Comparison of ENCODE assay signal across 29 cellular contexts in genomic region chr14:90393966-90394365, GRCh38.
"Had no signal": no experiment of that assay in that cellular context is flagged by ENCODE, and none has a peak within 500 bp of the region (broad histone marks: within the 10 kb centered on the region; RNA-seq: fewer than 3 reads in every experiment).

No MANE protein-coding gene starts in this region.

- H3K4me3 Mint-ChIP-seq: activated CD4-positive, alpha-beta memory T cell treated with anti-CD3 and anti-CD28 coated beads for 36 hours; activated CD4-positive, alpha-beta T cell treated with anti-CD3 and anti-CD28 coated beads for 36 hours; activated CD4-positive, alpha-beta T cell treated with anti-CD3 and anti-CD28 coated beads, Interleukin-2, amount 10 ng/mL, durations not matched to agents 24 days and 14 days; activated CD8-positive, alpha-beta memory T cell treated with anti-CD3 and anti-CD28 coated beads, Interleukin-2, amount 10 ng/mL, durations not matched to agents 7 days and 5 days; activated CD8-positive, alpha-beta T cell treated with anti-CD3 and anti-CD28 coated beads, Interleukin-2, amount 10 ng/mL, durations not matched to agents 7 days and 5 days; activated naive CD8-positive, alpha-beta T cell; activated T-helper 17 cell treated with anti-CD3 and anti-CD28 coated beads, Interleukin-2, amount 50 U/mL, for 72 hours; dendritic cell treated with granulocyte-macrophage colony-stimulating factor and Interleukin-4, amounts not matched to agents 40 ng/mL and 50 ng/mL, for 4 days; endodermal cell had no signal

- H3K27ac Mint-ChIP-seq: activated CD4-positive, alpha-beta memory T cell treated with anti-CD3 and anti-CD28 coated beads for 36 hours; activated CD4-positive, alpha-beta T cell treated with anti-CD3 and anti-CD28 coated beads for 36 hours; activated CD4-positive, alpha-beta T cell treated with anti-CD3 and anti-CD28 coated beads, Interleukin-2, amount 10 ng/mL, durations not matched to agents 24 days and 14 days; activated CD8-positive, alpha-beta memory T cell treated with anti-CD3 and anti-CD28 coated beads, Interleukin-2, amount 10 ng/mL, durations not matched to agents 7 days and 5 days; activated CD8-positive, alpha-beta T cell treated with anti-CD3 and anti-CD28 coated beads, Interleukin-2, amount 10 ng/mL, durations not matched to agents 7 days and 5 days; activated naive CD8-positive, alpha-beta T cell; activated T-helper 17 cell treated with anti-CD3 and anti-CD28 coated beads, Interleukin-2, amount 50 U/mL, for 72 hours; dendritic cell treated with granulocyte-macrophage colony-stimulating factor and Interleukin-4, amounts not matched to agents 40 ng/mL and 50 ng/mL, for 4 days; endodermal cell had no signal

- H3K9me3 Mint-ChIP-seq: activated CD4-positive, alpha-beta memory T cell treated with anti-CD3 and anti-CD28 coated beads for 36 hours; activated CD4-positive, alpha-beta T cell treated with anti-CD3 and anti-CD28 coated beads, Interleukin-2, amount 10 ng/mL, durations not matched to agents 24 days and 14 days; activated T-helper 17 cell treated with anti-CD3 and anti-CD28 coated beads, Interleukin-2, amount 50 U/mL, for 72 hours; dendritic cell treated with granulocyte-macrophage colony-stimulating factor and Interleukin-4, amounts not matched to agents 40 ng/mL and 50 ng/mL, for 4 days had no signal

- H3K36me3 ChIP-seq: heart left ventricle had no signal

- H3K27me3 Mint-ChIP-seq: activated CD4-positive, alpha-beta memory T cell treated with anti-CD3 and anti-CD28 coated beads for 36 hours; activated CD4-positive, alpha-beta T cell treated with anti-CD3 and anti-CD28 coated beads for 36 hours; activated CD4-positive, alpha-beta T cell treated with anti-CD3 and anti-CD28 coated beads, Interleukin-2, amount 10 ng/mL, durations not matched to agents 24 days and 14 days; activated CD8-positive, alpha-beta memory T cell treated with anti-CD3 and anti-CD28 coated beads, Interleukin-2, amount 10 ng/mL, durations not matched to agents 7 days and 5 days; activated naive CD8-positive, alpha-beta T cell; activated T-helper 17 cell treated with anti-CD3 and anti-CD28 coated beads, Interleukin-2, amount 50 U/mL, for 72 hours had no signal

- ATAC-seq: activated CD4-positive, alpha-beta T cell treated with anti-CD3 and anti-CD28 coated beads for 36 hours; activated CD8-positive, alpha-beta memory T cell treated with anti-CD3 and anti-CD28 coated beads, Interleukin-2, amount 10 ng/mL, durations not matched to agents 7 days and 5 days; activated CD8-positive, alpha-beta T cell treated with anti-CD3 and anti-CD28 coated beads, Interleukin-2, amount 10 ng/mL, durations not matched to agents 7 days and 5 days; activated T-helper 17 cell treated with anti-CD3 and anti-CD28 coated beads, Interleukin-2, amount 50 U/mL, for 72 hours; body of pancreas; esophagus mucosa; heart left ventricle had no signal

- H3K9me3 ChIP-seq: body of pancreas, heart left ventricle had no signal

- DNase-seq: activated CD4-positive, alpha-beta memory T cell treated with anti-CD3 and anti-CD28 coated beads for 36 hours; activated CD4-positive, alpha-beta T cell treated with anti-CD3 and anti-CD28 coated beads for 36 hours; activated CD4-positive, alpha-beta T cell treated with anti-CD3 and anti-CD28 coated beads, Interleukin-2, amount 10 ng/mL, durations not matched to agents 24 days and 14 days; activated CD4-positive, CD25-positive, alpha-beta regulatory T cell; activated CD4-positive, CD25-positive, alpha-beta regulatory T cell treated with anti-CD3 and anti-CD28 coated beads, Interleukin-2, amount 50 U/mL, for 72 hours; activated CD8-positive, alpha-beta memory T cell treated with anti-CD3 and anti-CD28 coated beads, Interleukin-2, amount 10 ng/mL, durations not matched to agents 7 days and 5 days; activated CD8-positive, alpha-beta memory T cell treated with anti-CD3 and anti-CD28 coated beads, Interleukin-2, amount 50 U/mL, for 4 hours; activated CD8-positive, alpha-beta T cell treated with anti-CD3 and anti-CD28 coated beads, Interleukin-2, amount 10 ng/mL, durations not matched to agents 7 days and 5 days; activated effector memory CD4-positive, alpha-beta T cell treated with Interleukin-2 at 50 U/mL for 16 hours; activated gamma-delta T cell treated with Interleukin-2 at 50 U/mL for 16 hours; activated naive CD4-positive, alpha-beta T cell treated with anti-CD3 and anti-CD28 coated beads, Interleukin-2, amount 50 U/mL, for 16 hours; activated naive CD4-positive, alpha-beta T cell treated with Interleukin-2 at 50 U/mL for 16 hours; activated T-cell treated with anti-CD3 and anti-CD28 coated beads, Interleukin-2, amount 50 U/mL, for 1 hour; amniotic stem cell; anterior cingulate cortex; body of pancreas; central memory CD4-positive, alpha-beta T cell; dorsolateral prefrontal cortex; effector memory CD4-positive, alpha-beta T cell; endodermal cell; foreskin fibroblast; glutamatergic neuron; heart left ventricle; T-helper 2 cell had no signal

- H3K36me3 Mint-ChIP-seq: activated naive CD8-positive, alpha-beta T cell had no signal

- H3K27me3 ChIP-seq: body of pancreas, dorsolateral prefrontal cortex, heart left ventricle had no signal

- H3K27ac ChIP-seq: body of pancreas, coronary artery, dorsolateral prefrontal cortex, heart left ventricle had no signal

- H3K4me3 ChIP-seq: body of pancreas, coronary artery, dorsolateral prefrontal cortex, heart left ventricle had no signal
